ENCODE assay signal across 8 cellular contexts in genomic region chr7:87933953-87934698, GRCh38. TPM values are rescaled to one million over a fixed set of nuclear protein-coding genes. Genes with fewer than 3 reads are reported as not detected.
DNase-seq lines count a peak whose midpoint lies in the region; ATAC-seq and TF ChIP-seq lines count a peak whose summit lies in the region.

ADAM22 (plus strand) TSS chr7:87934251; CDS start chr7:87934466, 215 bp downstream.

- H3K27ac ChIP-seq in naive thymus-derived CD4-positive, alpha-beta T cell (ENCODE audit: low read depth, low read length), result peak within 1 kb of the TSS; percentile 19

- H3K4me3 Mint-ChIP-seq in activated T-cell treated with anti-CD3 and anti-CD28 coated beads, Interleukin-2, amount 50 U/mL, for 72 hours, result peak within 1 kb of the TSS; percentile 87 to 92
- peak within 1 kb of the TSS; percentile 84 to 93 (median 91) for H3K4me3 Mint-ChIP-seq in naive thymus-derived CD4-positive, alpha-beta T cell
- peak within 1 kb of the TSS; percentile 95 for H3K4me3 Mint-ChIP-seq in stimulated activated memory B cell treated with anti-CD40 and anti-IgM and Interleukin-4, amounts not matched to agents 10 μg/mL and 1 μg/mL and 100 μg/mL, for 72 hours

- no peaks in the 10 kb centered on the region for H3K9me3 ChIP-seq in naive thymus-derived CD4-positive, alpha-beta T cell (ENCODE audit: control insufficient read depth in 2 of 3, low read length in 3 of 3)

- intact Hi-C loops in naive thymus-derived CD4-positive, alpha-beta T cell (cut with micrococcal nuclease), result loop anchor here (1.0 to 5.0 kb wide), 8 partner anchors 21 to 782 kb away; partner anchors contain the start of genes DBF4 (in 2 of the 2), SLC25A40 (in 2 of the 2), CROT (in 1 of the 2) and DMTF1 (in 1 of the 2)

- no peaks in the 10 kb centered on the region for H3K27me3 ChIP-seq in naive thymus-derived CD4-positive, alpha-beta T cell (ENCODE audit: control insufficient read depth in 2 of 2, insufficient read depth in 2 of 2, low read length in 2 of 2)

- ATAC-seq in GM21723 (IDR thresholded peaks at IDR 0.05; ENCODE audit: unreplicated experiment), result peak; percentile 98
- ATAC-seq in activated T-cell treated with anti-CD3 and anti-CD28 coated beads, Interleukin-2, amount 50 U/mL, for 72 hours (replicated peaks in 1 of 2), result peak; percentile 96 to 98
- ATAC-seq in naive thymus-derived CD4-positive, alpha-beta T cell, result peak; percentile 96
- peak; percentile 99 for ATAC-seq in stimulated activated memory B cell treated with anti-CD40 and anti-IgM and Interleukin-4, amounts not matched to agents 10 μg/mL and 1 μg/mL and 100 μg/mL, for 72 hours

- CTCF ChIA-PET in naive thymus-derived CD4-positive, alpha-beta T cell (lab: Charles Lee), result no interaction called here

- H3K9me3 Mint-ChIP-seq in activated T-cell treated with anti-CD3 and anti-CD28 coated beads, Interleukin-2, amount 50 U/mL, for 72 hours, result no peaks in the 10 kb centered on the region
- no peaks in the 10 kb centered on the region for H3K9me3 Mint-ChIP-seq in naive thymus-derived CD4-positive, alpha-beta T cell
- H3K9me3 Mint-ChIP-seq in stimulated activated memory B cell treated with anti-CD40 and anti-IgM and Interleukin-4, amounts not matched to agents 10 μg/mL and 1 μg/mL and 100 μg/mL, for 72 hours, result no peaks in the 10 kb centered on the region

- no peak within 1 kb of the TSS for H3K27ac Mint-ChIP-seq in activated T-cell treated with anti-CD3 and anti-CD28 coated beads, Interleukin-2, amount 50 U/mL, for 72 hours
- peak within 1 kb of the TSS in 7 of 9 donors; percentile 13 to 82 (median 65) for H3K27ac Mint-ChIP-seq in naive thymus-derived CD4-positive, alpha-beta T cell
- H3K27ac Mint-ChIP-seq in stimulated activated memory B cell treated with anti-CD40 and anti-IgM and Interleukin-4, amounts not matched to agents 10 μg/mL and 1 μg/mL and 100 μg/mL, for 72 hours, result peak within 1 kb of the TSS; percentile 64

- peaks cover 0 to 2% of the 10 kb centered on the region in 2 donors for H3K36me3 Mint-ChIP-seq in activated T-cell treated with anti-CD3 and anti-CD28 coated beads, Interleukin-2, amount 50 U/mL, for 72 hours (ENCODE audit: insufficient read depth in 2 of 2)
- peaks cover 0 to 8% (median 3%) of the 10 kb centered on the region in 5 donors for H3K36me3 Mint-ChIP-seq in naive thymus-derived CD4-positive, alpha-beta T cell
- no peaks in the 10 kb centered on the region for H3K36me3 Mint-ChIP-seq in stimulated activated memory B cell treated with anti-CD40 and anti-IgM and Interleukin-4, amounts not matched to agents 10 μg/mL and 1 μg/mL and 100 μg/mL, for 72 hours

- DNase-seq in DMS79 treated with DMSO at 0.1 percent for 48 hours (lab: John Stamatoyannopoulos, UW) (peak; percentile 93), KBM-7 (peak; percentile 97), fibroblast of gingiva (ENCODE audit: low read depth) (peak; percentile 88)
- DNase-seq in activated T-cell treated with anti-CD3 and anti-CD28 coated beads, Interleukin-2, amount 50 U/mL, for 72 hours, result peak; percentile 85 to 88
- DNase-seq in naive thymus-derived CD4-positive, alpha-beta T cell, result peak; percentile 49 to 80 (median 74)

- H3K27me3 Mint-ChIP-seq in activated T-cell treated with anti-CD3 and anti-CD28 coated beads, Interleukin-2, amount 50 U/mL, for 72 hours (ENCODE audit: low read depth), result no peaks in the 10 kb centered on the region
- peaks cover 0 to 54% (median 4%) of the 10 kb centered on the region in 5 donors for H3K27me3 Mint-ChIP-seq in naive thymus-derived CD4-positive, alpha-beta T cell
- H3K27me3 Mint-ChIP-seq in stimulated activated memory B cell treated with anti-CD40 and anti-IgM and Interleukin-4, amounts not matched to agents 10 μg/mL and 1 μg/mL and 100 μg/mL, for 72 hours, result no peaks in the 10 kb centered on the region

- peaks cover 4 to 6% of the 10 kb centered on the region in 2 donors for H3K4me1 ChIP-seq in naive thymus-derived CD4-positive, alpha-beta T cell (ENCODE audit: control insufficient read depth in 2 of 2, insufficient read depth in 2 of 2, low read length in 2 of 2)

- peaks cover 17% of the 10 kb centered on the region for H3K4me1 Mint-ChIP-seq in activated T-cell treated with anti-CD3 and anti-CD28 coated beads, Interleukin-2, amount 50 U/mL, for 72 hours (ENCODE audit: low read depth)
- peaks cover 0 to 21% (median 12%) of the 10 kb centered on the region in 7 donors for H3K4me1 Mint-ChIP-seq in naive thymus-derived CD4-positive, alpha-beta T cell
- H3K4me1 Mint-ChIP-seq in stimulated activated memory B cell treated with anti-CD40 and anti-IgM and Interleukin-4, amounts not matched to agents 10 μg/mL and 1 μg/mL and 100 μg/mL, for 72 hours, result peaks cover 13% of the 10 kb centered on the region

- POLR2A ChIA-PET in naive thymus-derived CD4-positive, alpha-beta T cell (lab: Charles Lee), result interaction anchor here (0.7 to 1.2 kb wide), 3 partner anchors 58 to 714 kb away, joined by 3 read pairs; partner anchors contain the start of genes DBF4, SLC25A40 and TMEM243

- in situ Hi-C loops in KBM-7 (cut with MboI; ENCODE audit: low pct_unique_long_range_greater_than_20kb, low sequenced_read_pairs), result no loop called here

- H3K4me3 ChIP-seq in naive thymus-derived CD4-positive, alpha-beta T cell (ENCODE audit: low read length), result peak within 1 kb of the TSS; percentile 80

- no peaks in the 10 kb centered on the region for H3K36me3 ChIP-seq in naive thymus-derived CD4-positive, alpha-beta T cell (ENCODE audit: control insufficient read depth in 2 of 3, insufficient read depth in 3 of 3, low read length in 3 of 3)

TF ChIP-seq in PFSK-1, 5 proteins besides CTCF, POLR2A, EP300 and RAD21:
- TF ChIP-seq TAF1 (IDR thresholded peaks at IDR 0.05; ENCODE audit: borderline replicate concordance, insufficient read depth, low read length) (no peak), FOXP2 (optimal IDR thresholded peaks at IDR 0.05; ENCODE audit: borderline replicate concordance, extremely low read depth, extremely low read length, insufficient read depth) (peak; percentile 30), POLR2AphosphoS5 (IDR thresholded peaks at IDR 0.05; ENCODE audit: low read depth, low read length) (0 out of 2 replicates have a peak, but pooled peaks have one; percentile 31), REST (IDR thresholded peaks at IDR 0.05; ENCODE audit: insufficient read depth in 1 of 2, low read depth in 2 of 2, low read length in 2 of 2) (no peak)
TF ChIP-seq in PFSK-1: peak in this region for 2.

RNA-seq across cellular contexts. Expression of gene ADAM22, which starts in this region (rescaled TPM):
- polyA plus RNA-seq in PFSK-1 (2012; ENCODE audit: insufficient read length, low read depth), result 0.04 TPM
- total RNA-seq in activated T-cell treated with anti-CD3 and anti-CD28 coated beads, Interleukin-2, amount 50 U/mL, for 72 hours, result 1 to 10 TPM; 2.5 to 3.2 TPM
- 1 to 10 TPM; 1.1 to 7.1 (median 3.1) TPM for total RNA-seq in naive thymus-derived CD4-positive, alpha-beta T cell
- under 1 TPM; 0.79 to 0.92 TPM for polyA plus RNA-seq in naive thymus-derived CD4-positive, alpha-beta T cell

Comparison
In these comparisons a context has a peak if more than half of its experiments do, and no peak if none do; other contexts are left out.
1. Peak in every context shown above with its lines: DNase-seq, ATAC-seq, H3K4me3 ChIP-seq and H3K27ac ChIP-seq.